8 cellular contexts compared by ENCODE assay signal in genomic region chr17:82287849-82288601, GRCh38. TPM values are rescaled to one million over a fixed set of nuclear protein-coding genes. Genes with fewer than 3 reads are reported as not detected.
DNase-seq lines count a peak whose midpoint lies in the region; ATAC-seq, FAIRE-seq and TF ChIP-seq lines count a peak whose summit lies in the region.

No MANE protein-coding gene starts in this region.

- no peaks in the 10 kb centered on the region for H4K20me1 ChIP-seq in keratinocyte (ENCODE audit: control insufficient read depth, extremely low read depth, insufficient read depth, low read length)
- H4K20me1 ChIP-seq in GM23248 (ENCODE audit: insufficient read depth) = no peaks in the 10 kb centered on the region

- no peak for TF ChIP-seq CTCF in keratinocyte (optimal IDR thresholded peaks at IDR 0.05 in 1 of 3, IDR thresholded peaks at IDR 0.05 in 1 of 3, conservative IDR thresholded peaks at IDR 0.05 in 1 of 3; ENCODE audit: extremely low read depth in 1 of 3, insufficient read depth in 2 of 3, low read length in 3 of 3)

- H3K4me1 ChIP-seq in keratinocyte (ENCODE audit: control insufficient read depth, extremely low read depth, insufficient read depth, low read length) (peaks cover 23% of the 10 kb centered on the region), GM23248 (ENCODE audit: insufficient read depth) (peaks cover 8% of the 10 kb centered on the region)

- FAIRE-seq in keratinocyte (lab: Jason Lieb, UNC) = no peak

- H3K4me2 ChIP-seq in keratinocyte (ENCODE audit: control insufficient read depth, extremely low read depth, insufficient read depth, low read depth, low read length) (peak overlapping the region; percentile 17), GM23248 (ENCODE audit: unreplicated experiment) (no peak overlapping the region)

- DNase-seq in Right ventricle myocardium inferior (ENCODE audit: missing footprints) = peak; percentile 83
- DNase-seq in cardiac septum (ENCODE audit: low spot score) = no peak
- DNase-seq in SW480 (ENCODE audit: low spot score) = peak; percentile 50
- DNase-seq in keratinocyte (ENCODE audit: low read depth, low spot score) = no peak
- no peak for DNase-seq in inferior parietal cortex (ENCODE audit: extremely low spot score)
- no peak for DNase-seq in stimulated activated naive CD4-positive, alpha-beta T cell (lab: John Stamatoyannopoulos, UW)
- no peak for DNase-seq in GM23248

- intact Hi-C loops in Right ventricle myocardium inferior (cut with DNase I) = no loop called here
- intact Hi-C loops in cardiac septum (cut with DNase I) = no loop called here

- H2AFZ ChIP-seq in keratinocyte (ENCODE audit: control insufficient read depth, low read length) (no peak overlapping the region), GM23248 (no peak overlapping the region)

- H3K9me2 ChIP-seq in GM23248 (ENCODE audit: insufficient read depth) = no peaks in the 10 kb centered on the region

- H3K27me3 ChIP-seq in keratinocyte (ENCODE audit: control insufficient read depth, extremely low read depth, insufficient read depth, low read length) (no peaks in the 10 kb centered on the region), GM23248 (replicated peaks; ENCODE audit: insufficient read depth) (no peaks in the 10 kb centered on the region)

- peak; percentile 36 for ATAC-seq in Right ventricle myocardium inferior
- no peak for ATAC-seq in GM21717 (IDR thresholded peaks at IDR 0.05; ENCODE audit: unreplicated experiment)

- H3K27ac ChIP-seq in keratinocyte (ENCODE audit: control insufficient read depth, insufficient read depth, low read length) (peak overlapping the region; percentile 39), GM23248 (no peak overlapping the region)

- WGBS in GM23248 (ENCODE audit: low coverage in 1 of 2, low lambda C conversion rate in 2 of 2, missing lambda C conversion rate in 2 of 2), 2 experiments = 74 to 75% methylated on average over 16 to 17 of the region's 17 CpGs

- no peaks in the 10 kb centered on the region for H3F3A ChIP-seq in GM23248 (ENCODE audit: insufficient read depth)

- H3K9ac ChIP-seq in keratinocyte (ENCODE audit: control insufficient read depth, extremely low read depth, insufficient read depth, low read length) (no peak overlapping the region), GM23248 (no peak overlapping the region)

- H3K9me1 ChIP-seq in keratinocyte (ENCODE audit: control insufficient read depth, extremely low read depth, insufficient read depth, low read length) = no peaks in the 10 kb centered on the region

- in situ Hi-C loops in GM23248 (cut with MboI) = no loop called here

- H3K36me3 ChIP-seq in keratinocyte (ENCODE audit: control insufficient read depth in 2 of 2, extremely low read depth in 1 of 2, insufficient read depth in 2 of 2, low read length in 2 of 2) (no peaks in the 10 kb centered on the region), GM23248 (ENCODE audit: low read depth) (no peaks in the 10 kb centered on the region)

- H3K9me3 ChIP-seq in keratinocyte (ENCODE audit: control insufficient read depth, low read depth, low read length) = no peaks in the 10 kb centered on the region
- H3K9me3 ChIP-seq in GM23248 (ENCODE audit: low read depth) = no peaks in the 10 kb centered on the region

- dilution Hi-C loops in keratinocyte (cut with MboI; ENCODE audit: extremely low pct_ligation_motif_present, low sequenced_read_pairs) = no loop called here

- no peaks in the 10 kb centered on the region for H3K79me2 ChIP-seq in keratinocyte (ENCODE audit: control insufficient read depth, insufficient read depth, low read length)
- H3K79me2 ChIP-seq in GM23248 (ENCODE audit: insufficient read depth) = no peaks in the 10 kb centered on the region

- no peak overlapping the region for H3K4me3 ChIP-seq in keratinocyte (ENCODE audit: control insufficient read depth in 2 of 3, extremely low read depth in 1 of 3, insufficient read depth in 2 of 3, low read depth in 1 of 3, low read length in 3 of 3)
- H3K4me3 ChIP-seq in GM23248 = no peak overlapping the region

RNA-seq across cellular contexts. Expression of gene CSNK1D, which starts 14.5 kb away (rescaled TPM):
- total RNA-seq in Right ventricle myocardium inferior (62.6 TPM), cardiac septum (80.9 TPM)
- polyA plus RNA-seq in keratinocyte (61.8 to 173 TPM (median 86.0 TPM) in 3 replicates), GM23248 (2016; fragmentation: Nextera tagmentation; extraction: Ambion mirVana) (102 and 114 TPM in 2 replicates)
- polyA plus RNA-seq in keratinocyte (2011; ENCODE audit: low read depth) = 33.8 TPM
- 123 and 135 TPM in 2 replicates for polyA plus RNA-seq in keratinocyte (2011; cell fraction: cytosol; rRNA removed)
- polyA plus RNA-seq in keratinocyte (2011; cell fraction: nucleus; rRNA removed) = 286 and 337 TPM in 2 replicates
- 88.4 and 107 TPM in 2 replicates for polyA plus RNA-seq in keratinocyte (2012; ENCODE audit: low replicate concordance)
- 75.4 to 226 TPM (median 76.3 TPM) in 3 replicates for polyA minus RNA-seq in keratinocyte
- polyA minus RNA-seq in keratinocyte (2011; cell fraction: cytosol; rRNA and poly(A)+ RNA removed) = 74.2 TPM
- 57.8 and 84.6 TPM in 2 replicates for polyA minus RNA-seq in keratinocyte (2011; cell fraction: nucleus; rRNA and poly(A)+ RNA removed)
- total RNA-seq in GM23248 (2014; rRNA removed; shearing (Covaris generic)) = 24.5 and 35.1 TPM in 2 replicates

RNA-seq across cellular contexts. Expression of gene CD7, which starts 29.4 kb away (rescaled TPM):
- total RNA-seq in Right ventricle myocardium inferior = 0.73 TPM
- total RNA-seq in cardiac septum = 0.62 TPM
- 0.05 TPM in 1 of 3 replicates, not detected in the others for polyA plus RNA-seq in keratinocyte
- polyA plus RNA-seq in keratinocyte (2011; ENCODE audit: low read depth) = not detected
- polyA plus RNA-seq in keratinocyte (2011; cell fraction: cytosol; rRNA removed) = not detected in 2 replicates
- not detected in 2 replicates for polyA plus RNA-seq in keratinocyte (2011; cell fraction: nucleus; rRNA removed)
- polyA plus RNA-seq in keratinocyte (2012; ENCODE audit: low replicate concordance) = not detected in 2 replicates
- not detected in 3 replicates for polyA minus RNA-seq in keratinocyte
- polyA minus RNA-seq in keratinocyte (2011; cell fraction: cytosol; rRNA and poly(A)+ RNA removed) = not detected
- polyA minus RNA-seq in keratinocyte (2011; cell fraction: nucleus; rRNA and poly(A)+ RNA removed) = not detected in 2 replicates
- total RNA-seq in GM23248 (2014; rRNA removed; shearing (Covaris generic)) = 0.22 TPM in 1 of 2 replicates, not detected in the other
- polyA plus RNA-seq in GM23248 (2016; fragmentation: Nextera tagmentation; extraction: Ambion mirVana) = 0.23 TPM in 1 of 2 replicates, not detected in the other

RNA-seq across cellular contexts. Expression of gene SECTM1, which starts 45.5 kb away (rescaled TPM):
- total RNA-seq in Right ventricle myocardium inferior = 4.9 TPM
- total RNA-seq in cardiac septum = 2.0 TPM
- 1.7 to 2.2 TPM (median 2.0 TPM) in 3 replicates for polyA plus RNA-seq in keratinocyte
- not detected for polyA plus RNA-seq in keratinocyte (2011; ENCODE audit: low read depth)
- polyA plus RNA-seq in keratinocyte (2011; cell fraction: cytosol; rRNA removed) = 0.85 and 2.5 TPM in 2 replicates
- 1.5 and 2.5 TPM in 2 replicates for polyA plus RNA-seq in keratinocyte (2011; cell fraction: nucleus; rRNA removed)
- polyA plus RNA-seq in keratinocyte (2012; ENCODE audit: low replicate concordance) = 0.78 and 3.3 TPM in 2 replicates
- polyA minus RNA-seq in keratinocyte = 2.5 to 4.9 TPM (median 3.7 TPM) in 3 replicates
- 9.6 TPM for polyA minus RNA-seq in keratinocyte (2011; cell fraction: cytosol; rRNA and poly(A)+ RNA removed)
- polyA minus RNA-seq in keratinocyte (2011; cell fraction: nucleus; rRNA and poly(A)+ RNA removed) = 1.6 and 2.8 TPM in 2 replicates
- total RNA-seq in GM23248 (2014; rRNA removed; shearing (Covaris generic)) = 1.4 and 3.0 TPM in 2 replicates
- 1.4 TPM in 2 replicates for polyA plus RNA-seq in GM23248 (2016; fragmentation: Nextera tagmentation; extraction: Ambion mirVana)

RNA-seq across cellular contexts. Expression of gene SLC16A3, which starts 59.2 kb away (rescaled TPM):
- total RNA-seq in Right ventricle myocardium inferior = 10.4 TPM
- 20.7 TPM for total RNA-seq in cardiac septum
- polyA plus RNA-seq in keratinocyte = 35.7 to 112 TPM (median 40.7 TPM) in 3 replicates
- polyA plus RNA-seq in keratinocyte (2011; ENCODE audit: low read depth) = 2.3 TPM
- polyA plus RNA-seq in keratinocyte (2011; cell fraction: cytosol; rRNA removed) = 10.9 and 32.0 TPM in 2 replicates
- 83.4 and 104 TPM in 2 replicates for polyA plus RNA-seq in keratinocyte (2011; cell fraction: nucleus; rRNA removed)
- 17.6 and 73.8 TPM in 2 replicates for polyA plus RNA-seq in keratinocyte (2012; ENCODE audit: low replicate concordance)
- polyA minus RNA-seq in keratinocyte = 53.8 to 107 TPM (median 83.5 TPM) in 3 replicates
- 181 TPM for polyA minus RNA-seq in keratinocyte (2011; cell fraction: cytosol; rRNA and poly(A)+ RNA removed)
- polyA minus RNA-seq in keratinocyte (2011; cell fraction: nucleus; rRNA and poly(A)+ RNA removed) = 161 and 170 TPM in 2 replicates
- 550 and 595 TPM in 2 replicates for total RNA-seq in GM23248 (2014; rRNA removed; shearing (Covaris generic))
- polyA plus RNA-seq in GM23248 (2016; fragmentation: Nextera tagmentation; extraction: Ambion mirVana) = 95.5 and 97.7 TPM in 2 replicates

Comparison
In these comparisons a context has a peak if more than half of its experiments do, and no peak if none do; other contexts are left out.
1. DNase-seq: peak in Right ventricle myocardium inferior (single experiment) and SW480 (single experiment); none in cardiac septum (single experiment), keratinocyte (single experiment), inferior parietal cortex (single experiment), stimulated activated naive CD4-positive, alpha-beta T cell (0 of 6) and GM23248 (single experiment).